In the genomic region with DNA sequence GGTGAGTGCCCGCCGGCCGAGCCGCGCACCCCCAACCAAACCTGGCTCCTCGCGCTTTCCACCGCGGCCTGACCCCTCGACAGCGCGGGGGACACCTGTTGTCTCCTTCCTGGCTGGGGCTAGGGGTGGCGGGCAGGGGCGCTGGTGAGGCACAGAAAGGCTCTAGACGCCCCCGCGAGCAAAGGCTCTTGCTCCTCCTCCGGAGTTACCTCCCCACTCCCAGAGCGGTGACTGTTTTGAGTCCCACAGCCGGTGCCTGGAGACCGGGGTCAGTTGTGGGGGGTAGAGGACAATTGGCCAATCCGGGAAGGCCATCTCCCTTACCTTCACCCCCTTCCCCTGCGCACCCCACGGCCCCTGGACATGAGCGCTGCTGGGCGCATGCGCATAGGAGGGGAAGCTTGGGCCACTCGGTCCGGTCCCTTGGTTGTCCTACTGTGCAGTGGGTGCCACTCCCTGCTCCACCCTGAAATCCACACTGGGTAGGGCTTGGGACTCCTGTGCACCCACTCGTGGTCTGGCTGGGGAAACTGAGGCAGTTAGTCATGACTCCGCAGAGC, we compare ENCODE assay signal across 9 cellular contexts. TPM values are rescaled to one million over a fixed set of nuclear protein-coding genes. Genes with fewer than 3 reads are reported as not detected.
A peak's percentile ranks its signal among the peaks of the same experiment; 100 is the strongest.
DNase-seq lines count a peak whose midpoint lies in the region; ATAC-seq and TF ChIP-seq lines count a peak whose summit lies in the region.
"Had no signal": no experiment of that assay in that cellular context is flagged by ENCODE, and none has a peak within 500 bp of the region (broad histone marks: within the 10 kb centered on the region; RNA-seq: fewer than 3 reads in every experiment).

No MANE protein-coding gene starts in this region.

- H3K27me3 ChIP-seq in ectodermal cell (ENCODE audit: control insufficient read depth, insufficient read depth, low read length, poor library complexity, severe bottlenecking): peaks cover 36% of the 10 kb centered on the region
- H3K27me3 ChIP-seq in CD4-positive, alpha-beta T cell (ENCODE audit: control insufficient read depth, insufficient read depth, low read length): peaks cover 12% of the 10 kb centered on the region

- H3K27ac ChIP-seq in ectodermal cell (ENCODE audit: insufficient read depth, low read depth, low read length, poor library complexity, severe bottlenecking): no peak overlapping the region
- no peak overlapping the region for H3K27ac ChIP-seq in CD4-positive, alpha-beta T cell (ENCODE audit: low read depth, low read length)

- intact Hi-C loops in mucosa of descending colon (cut with DNase I, micrococcal nuclease): no loop called here
- intact Hi-C loops in CD4-positive, alpha-beta T cell (cut with DNase I, micrococcal nuclease): loop anchor here in 1 of 2 experiments (5.0 kb wide), 1 partner anchor 1023 kb away; no protein-coding TSS in a partner anchor

- no peak overlapping the region for H3K4me3 Mint-ChIP-seq in CD4-positive, alpha-beta T cell

- no peaks in the 10 kb centered on the region for H3K4me1 Mint-ChIP-seq in CD4-positive, alpha-beta T cell (ENCODE audit: low read depth)

- TF ChIP-seq CTCF in mucosa of descending colon (IDR thresholded peaks at IDR 0.05): no peak
- no peak for TF ChIP-seq CTCF in CD4-positive, alpha-beta T cell (IDR thresholded peaks at IDR 0.05)

- H3K36me3 Mint-ChIP-seq in CD4-positive, alpha-beta T cell (ENCODE audit: low read depth): no peaks in the 10 kb centered on the region
- H3K36me3 Mint-ChIP-seq: naive B cell had no signal

- DNase-seq in stimulated activated CD4-positive, alpha-beta T cell treated with anti-CD3 and anti-CD28 coated beads, Interleukin-15, amount 100 ng/mL, for 24 hours: peak; percentile 14
- no peak for DNase-seq in stimulated activated CD4-positive, alpha-beta T cell treated with anti-CD3 and anti-CD28 coated beads, Interleukin-12 subunit alpha, Interleukin-12 subunit beta, amount 100 ng/mL, for 4 hours
- DNase-seq in mucosa of descending colon (peak; percentile 38 to 58 (median 53)), DMS153 (lab: John Stamatoyannopoulos, UW) (no peak), HEK293T (ENCODE audit: extremely low spot score) (no peak)
- DNase-seq in CD4-positive, alpha-beta T cell: no peak
- DNase-seq: naive B cell had no signal

- peaks cover 19% of the 10 kb centered on the region for H3K27me3 Mint-ChIP-seq in CD4-positive, alpha-beta T cell

- H3K4me1 ChIP-seq in ectodermal cell (ENCODE audit: control insufficient read depth, insufficient read depth, low read length) (peaks cover 9% of the 10 kb centered on the region), mucosa of descending colon (ENCODE audit: low read depth) (peaks cover 11% of the 10 kb centered on the region)

- no peak overlapping the region for H3K27ac Mint-ChIP-seq in CD4-positive, alpha-beta T cell
- H3K27ac Mint-ChIP-seq: naive B cell had no signal

- CTCF ChIA-PET in CD4-positive, alpha-beta T cell (lab: Charles Lee): no interaction called here
- CTCF ChIA-PET in HEK293T (lab: Yijun Ruan, JAX): no interaction called here

- ATAC-seq in mucosa of descending colon (peak; percentile 8), GM18907 (IDR thresholded peaks at IDR 0.05; ENCODE audit: unreplicated experiment) (no peak)
- no peak for ATAC-seq in CD4-positive, alpha-beta T cell (ENCODE audit: poor library complexity)

- WGBS in ectodermal cell, 2 experiments: 15 to 17% methylated on average over 31 of the region's 31 CpGs

- H3K4me3 ChIP-seq in ectodermal cell (ENCODE audit: insufficient read depth, low read depth, low read length) (peak overlapping the region; percentile 42), mucosa of descending colon (no peak overlapping the region)

- POLR2A ChIA-PET in CD4-positive, alpha-beta T cell (lab: Charles Lee): no interaction called here
- POLR2A ChIA-PET in HEK293T (lab: Yijun Ruan, JAX): no interaction called here

- H3K36me3 ChIP-seq in ectodermal cell (ENCODE audit: control insufficient read depth, insufficient read depth, low read length) (no peaks in the 10 kb centered on the region), mucosa of descending colon (ENCODE audit: low read depth) (no peaks in the 10 kb centered on the region)

- no peaks in the 10 kb centered on the region for H3K9me3 Mint-ChIP-seq in CD4-positive, alpha-beta T cell
- H3K9me3 Mint-ChIP-seq: naive B cell had no signal

- H3K9me3 ChIP-seq in ectodermal cell (ENCODE audit: control insufficient read depth, low read length) (no peaks in the 10 kb centered on the region), mucosa of descending colon (no peaks in the 10 kb centered on the region)
- H3K9me3 ChIP-seq in CD4-positive, alpha-beta T cell (ENCODE audit: control insufficient read depth, low read length): no peaks in the 10 kb centered on the region

TF ChIP-seq in HEK293T, 16 proteins besides CTCF, POLR2A, EP300 and RAD21:
- TF ChIP-seq BHLHE40 (IDR thresholded peaks at IDR 0.05; ENCODE audit: borderline replicate concordance) (no peak), FOXA1 (IDR thresholded peaks at IDR 0.05) (no peak), SUZ12 (IDR thresholded peaks at IDR 0.05) (no peak), NFRKB (IDR thresholded peaks at IDR 0.05) (no peak), FOXK2 (IDR thresholded peaks at IDR 0.05) (no peak), CTBP1 (IDR thresholded peaks at IDR 0.05; ENCODE audit: borderline replicate concordance) (no peak), SP1 (IDR thresholded peaks at IDR 0.05) (no peak), HDGF (IDR thresholded peaks at IDR 0.05; ENCODE audit: borderline replicate concordance) (no peak), ARNT (IDR thresholded peaks at IDR 0.05) (no peak), ZNF384 (IDR thresholded peaks at IDR 0.05) (no peak), L3MBTL2 (conservative IDR thresholded peaks at IDR 0.05) (no peak)
- TF ChIP-seq, protein P1, sequence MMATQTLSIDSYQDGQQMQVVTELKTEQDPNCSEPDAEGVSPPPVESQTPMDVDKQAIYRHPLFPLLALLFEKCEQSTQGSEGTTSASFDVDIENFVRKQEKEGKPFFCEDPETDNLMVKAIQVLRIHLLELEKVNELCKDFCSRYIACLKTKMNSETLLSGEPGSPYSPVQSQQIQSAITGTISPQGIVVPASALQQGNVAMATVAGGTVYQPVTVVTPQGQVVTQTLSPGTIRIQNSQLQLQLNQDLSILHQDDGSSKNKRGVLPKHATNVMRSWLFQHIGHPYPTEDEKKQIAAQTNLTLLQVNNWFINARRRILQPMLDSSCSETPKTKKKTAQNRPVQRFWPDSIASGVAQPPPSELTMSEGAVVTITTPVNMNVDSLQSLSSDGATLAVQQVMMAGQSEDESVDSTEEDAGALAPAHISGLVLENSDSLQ (IDR thresholded peaks at IDR 0.05): no peak

RNA-seq across cellular contexts. Expression of gene CHST13, which starts 0.6 kb away (rescaled TPM):
- 0.44 TPM for polyA plus RNA-seq in ectodermal cell (2013, experiment 1 of 4)
- 0.89 TPM for polyA plus RNA-seq in ectodermal cell (2013, experiment 2 of 4)
- 0.80 TPM for polyA plus RNA-seq in ectodermal cell (2013, experiment 3 of 4)
- 0.69 TPM for polyA plus RNA-seq in ectodermal cell (2013, experiment 4 of 4)
- 1 to 10 TPM in 1 of 3 donors, under 1 TPM in 2; 0.27 to 5.7 (median 0.98) TPM for total RNA-seq in mucosa of descending colon
- not detected for total RNA-seq in CD4-positive, alpha-beta T cell

RNA-seq across cellular contexts. Expression of gene UROC1, which starts 6.9 kb away (rescaled TPM):
- polyA plus RNA-seq in ectodermal cell (2013, experiment 1 of 4): not detected
- polyA plus RNA-seq in ectodermal cell (2013, experiment 2 of 4): not detected
- polyA plus RNA-seq in ectodermal cell (2013, experiment 3 of 4): not detected
- polyA plus RNA-seq in ectodermal cell (2013, experiment 4 of 4): not detected
- total RNA-seq in mucosa of descending colon: not detected
- not detected for total RNA-seq in CD4-positive, alpha-beta T cell

RNA-seq across cellular contexts. Expression of gene C3orf22, which starts 34.2 kb away (rescaled TPM):
- polyA plus RNA-seq in ectodermal cell (2013, experiment 1 of 4): not detected
- not detected for polyA plus RNA-seq in ectodermal cell (2013, experiment 2 of 4)
- not detected for polyA plus RNA-seq in ectodermal cell (2013, experiment 3 of 4)
- not detected for polyA plus RNA-seq in ectodermal cell (2013, experiment 4 of 4)
- total RNA-seq in mucosa of descending colon: not detected
- not detected for total RNA-seq in CD4-positive, alpha-beta T cell

RNA-seq across cellular contexts. Expression of gene ZXDC, which starts 48.8 kb away (rescaled TPM):
- 18.3 TPM for polyA plus RNA-seq in ectodermal cell (2013, experiment 1 of 4)
- 20.6 TPM for polyA plus RNA-seq in ectodermal cell (2013, experiment 2 of 4)
- 16.1 TPM for polyA plus RNA-seq in ectodermal cell (2013, experiment 3 of 4)
- 18.6 TPM for polyA plus RNA-seq in ectodermal cell (2013, experiment 4 of 4)
- 10 to 100 TPM; 28.7 to 39.4 (median 37.7) TPM for total RNA-seq in mucosa of descending colon
- total RNA-seq in CD4-positive, alpha-beta T cell: 10 to 100 TPM; 60.7 to 61.3 TPM

Comparison
In these comparisons a context has a peak if more than half of its experiments do, and no peak if none do; other contexts are left out.
1. DNase-seq: peak in stimulated activated CD4-positive, alpha-beta T cell treated with anti-CD3 and anti-CD28 coated beads, Interleukin-15, amount 100 ng/mL, for 24 hours (single experiment) and mucosa of descending colon (3 of 3); none in stimulated activated CD4-positive, alpha-beta T cell treated with anti-CD3 and anti-CD28 coated beads, Interleukin-12 subunit alpha, Interleukin-12 subunit beta, amount 100 ng/mL, for 4 hours (single experiment), DMS153 (single experiment), CD4-positive, alpha-beta T cell (0 of 10) and HEK293T (single experiment).